In genomic region chr11:128367573-128367972, GRCh38 we compare ENCODE assay signal across 10 cellular contexts.
DNase-seq lines count a peak whose midpoint lies in the region; ATAC-seq and TF ChIP-seq lines count a peak whose summit lies in the region.
"Had no signal": no experiment of that assay in that cellular context is flagged by ENCODE, and none has a peak within 500 bp of the region (broad histone marks: within the 10 kb centered on the region; RNA-seq: fewer than 3 reads in every experiment).

No MANE protein-coding gene starts in this region.

- H3K4me3 ChIP-seq in MM.1S (ENCODE audit: low read length) = 0 out of 2 replicates have a peak overlapping the region, but pooled peaks have one; percentile 3
- H3K4me3 ChIP-seq: SJSA1 had no signal

- H3F3A ChIP-seq in MM.1S (ENCODE audit: insufficient read depth, low read length) = no peaks in the 10 kb centered on the region

- DNase-seq in MM.1S = peak; percentile 26
- peak; percentile 16 to 43 (median 21) for DNase-seq in effector memory CD8-positive, alpha-beta T cell
- no peak for DNase-seq in NCI-H1105 (lab: John Stamatoyannopoulos, UW)
- DNase-seq in MV-4-11 (lab: John Stamatoyannopoulos, UW) = no peak
- DNase-seq: mammary epithelial cell, NCI-H2081 had no signal

- H2AFZ ChIP-seq in MM.1S (ENCODE audit: low read length) = no peak overlapping the region

- H3K36me3 ChIP-seq in MM.1S (replicated peaks; ENCODE audit: insufficient read depth, low read length) = no peaks in the 10 kb centered on the region
- H3K36me3 ChIP-seq: SJSA1 had no signal

- H3K9me3 ChIP-seq in MM.1S (replicated peaks; ENCODE audit: insufficient read depth, low read length) = no peaks in the 10 kb centered on the region
- H3K9me3 ChIP-seq: SJSA1 had no signal

- H3K27ac ChIP-seq in MM.1S (ENCODE audit: low read length) = no peak overlapping the region
- H3K27ac ChIP-seq: SJSA1 had no signal

- H3K9me3 Mint-ChIP-seq in effector memory CD8-positive, alpha-beta T cell = no peaks in the 10 kb centered on the region

- peak; percentile 84 for ATAC-seq in GM18867 (IDR thresholded peaks at IDR 0.05; ENCODE audit: unreplicated experiment)
- peak; percentile 93 for ATAC-seq in GM21619 (IDR thresholded peaks at IDR 0.05; ENCODE audit: unreplicated experiment)
- peak; percentile 87 for ATAC-seq in effector memory CD8-positive, alpha-beta T cell (replicated peaks)
- no peak for ATAC-seq in GM19452 (IDR thresholded peaks at IDR 0.05; ENCODE audit: unreplicated experiment)

- H3K4me3 Mint-ChIP-seq in effector memory CD8-positive, alpha-beta T cell = peak overlapping the region; percentile 70 to 75

- no peak for TF ChIP-seq CTCF in MM.1S (IDR thresholded peaks at IDR 0.05; ENCODE audit: low read length)

- H3K27me3 ChIP-seq in MM.1S (replicated peaks; ENCODE audit: insufficient read depth, low read length) = no peaks in the 10 kb centered on the region
- H3K27me3 ChIP-seq: SJSA1 had no signal

- H3K36me3 Mint-ChIP-seq in effector memory CD8-positive, alpha-beta T cell (ENCODE audit: insufficient read depth) = no peaks in the 10 kb centered on the region

- no peak overlapping the region for H3K9ac ChIP-seq in MM.1S (ENCODE audit: low read length)

- H3K4me1 Mint-ChIP-seq in effector memory CD8-positive, alpha-beta T cell (ENCODE audit: low read depth in 2 of 2) = peaks cover 3 to 9% of the 10 kb centered on the region in 2 donors

- H3K9me2 ChIP-seq in MM.1S (replicated peaks; ENCODE audit: insufficient read depth, low read length) = no peaks in the 10 kb centered on the region

- peak overlapping the region; percentile 28 for H3K4me2 ChIP-seq in MM.1S (ENCODE audit: low read depth, low read length)

- no peaks in the 10 kb centered on the region for H3K27me3 Mint-ChIP-seq in effector memory CD8-positive, alpha-beta T cell

- H3K27ac Mint-ChIP-seq in effector memory CD8-positive, alpha-beta T cell = peak overlapping the region; percentile 90 to 91

- H4K20me1 ChIP-seq in MM.1S (ENCODE audit: insufficient read depth, low read length) = no peaks in the 10 kb centered on the region

- H3K4me1 ChIP-seq in MM.1S (ENCODE audit: low read length) = no peaks in the 10 kb centered on the region
- H3K4me1 ChIP-seq: SJSA1 had no signal

- H3K79me2 ChIP-seq in MM.1S (ENCODE audit: low read length) = no peaks in the 10 kb centered on the region

Comparison
In these comparisons a context has a peak if more than half of its experiments do, and no peak if none do; other contexts are left out.
1. DNase-seq: peak in MM.1S (single experiment) and effector memory CD8-positive, alpha-beta T cell (3 of 3); none in NCI-H1105 (single experiment) and MV-4-11 (single experiment).